10 cellular contexts compared by ENCODE assay signal in genomic region chr1:91736146-91736998, GRCh38.
DNase-seq lines count a peak whose midpoint lies in the region; ATAC-seq and TF ChIP-seq lines count a peak whose summit lies in the region.
"Had no signal": no experiment of that assay in that cellular context is flagged by ENCODE, and none has a peak within 500 bp of the region (broad histone marks: within the 10 kb centered on the region; RNA-seq: fewer than 3 reads in every experiment).

No MANE protein-coding gene starts in this region.

- H3K4me1 ChIP-seq in adipocyte (ENCODE audit: control insufficient read depth, insufficient read depth, low read length) (peaks cover 59% of the 10 kb centered on the region), heart right ventricle (peaks cover 6 to 49% (median 38%) of the 10 kb centered on the region in 9 donors), trophoblast cell (ENCODE audit: control insufficient read depth in 1 of 2, insufficient read depth in 2 of 2, low read length in 2 of 2) (peaks cover 10 to 17% of the 10 kb centered on the region in 2 experiments)

- no peak overlapping the region for H3K18ac ChIP-seq in trophoblast cell (ENCODE audit: low read length)

- TF ChIP-seq CTCF in AG04449 (IDR thresholded peaks at IDR 0.05; ENCODE audit: insufficient read depth, low read length, missing control alignments) (no peak), heart right ventricle (IDR thresholded peaks at IDR 0.05) (no peak)

- H3K27ac ChIP-seq in heart right ventricle (peak overlapping the region; percentile 51 to 73 (median 62)), trophoblast cell (ENCODE audit: low read depth, low read length) (no peak overlapping the region)

- no peak overlapping the region for H3K14ac ChIP-seq in trophoblast cell (ENCODE audit: low read length)

- H3K27me3 ChIP-seq in adipocyte (replicated peaks; ENCODE audit: control insufficient read depth, insufficient read depth, low read length) (no peaks in the 10 kb centered on the region), heart right ventricle (no peaks in the 10 kb centered on the region), trophoblast cell (ENCODE audit: insufficient read depth, low read length) (no peaks in the 10 kb centered on the region)

- no peak overlapping the region for H2BK12ac ChIP-seq in trophoblast cell (ENCODE audit: low read length)

- no peak overlapping the region for H3K23ac ChIP-seq in trophoblast cell (ENCODE audit: low read length)

- intact Hi-C loops in heart right ventricle (cut with DNase I), result loop anchor here in 1 of 10 donors (10.0 kb wide), 1 partner anchor 88 kb away; no protein-coding TSS in a partner anchor

- H2AFZ ChIP-seq in trophoblast cell (ENCODE audit: insufficient read depth, low read length, poor library complexity), result no peak overlapping the region

- peaks cover 45% of the 10 kb centered on the region for H3K36me3 ChIP-seq in adipocyte (ENCODE audit: control insufficient read depth, insufficient read depth, low read length, severe bottlenecking)
- H3K36me3 ChIP-seq in heart right ventricle, result peaks cover 0 to 24% (median 0%) of the 10 kb centered on the region in 9 donors
- no peaks in the 10 kb centered on the region for H3K36me3 ChIP-seq in trophoblast cell (ENCODE audit: control insufficient read depth in 1 of 2, insufficient read depth in 2 of 2, low read length in 2 of 2)

- no peak overlapping the region for H3K4ac ChIP-seq in trophoblast cell (ENCODE audit: low read depth, low read length)

- no peak for DNase-seq in AG04449 (ENCODE audit: low read depth, low spot score)
- peak; percentile 76 for DNase-seq in adipocyte (ENCODE audit: low read depth)
- no peak for DNase-seq in heart right ventricle
- DNase-seq in trophoblast cell, result no peak
- no peak for DNase-seq in NCI-H1105 treated with DMSO at 0.1 percent for 48 hours (lab: John Stamatoyannopoulos, UW)
- no peak for DNase-seq in NCI-H1417 (lab: John Stamatoyannopoulos, UW)
- DNase-seq in NCI-H526 (lab: John Stamatoyannopoulos, UW), result no peak
- DNase-seq: activated CD4-positive, alpha-beta T cell treated with anti-CD3 and anti-CD28 coated beads, Interleukin-2, amount 10 ng/mL, durations not matched to agents 7 days and 5 days; stimulated activated naive CD8-positive, alpha-beta T cell treated with anti-CD3 and anti-CD28 coated beads, Interleukin-15, amount 100 ng/mL, for 72 hours had no signal

- no peaks in the 10 kb centered on the region for H3K79me2 ChIP-seq in trophoblast cell (ENCODE audit: control insufficient read depth, insufficient read depth, low read length, poor library complexity)

- peak overlapping the region; percentile 33 for H3K4me3 ChIP-seq in AG04449 (ENCODE audit: low read depth, low read length)
- H3K4me3 ChIP-seq in adipocyte (ENCODE audit: low read length), result peak overlapping the region; percentile 69
- H3K4me3 ChIP-seq in heart right ventricle, result no peak overlapping the region
- H3K4me3 ChIP-seq in trophoblast cell (ENCODE audit: low read depth, low read length), result no peak overlapping the region

- CTCF ChIA-PET in AG04449 (lab: Yijun Ruan, JAX), result interaction anchor here (0.8 to 2.9 kb wide), 6 partner anchors 9 to 225 kb away, joined by 3 to 13 read pairs (median 3); no protein-coding TSS in a partner anchor

- H2AK5ac ChIP-seq in trophoblast cell (ENCODE audit: low read length), result no peak overlapping the region

- POLR2A ChIA-PET in AG04449 (lab: Yijun Ruan, JAX), result interaction anchor here (0.8 to 0.9 kb wide), 2 partner anchors 9 to 154 kb away, joined by 4 to 7 read pairs; no protein-coding TSS in a partner anchor

- 33 to 47% methylated on average over 13 of the region's 13 CpGs for WGBS in heart right ventricle, 2 donors
- no CpG with 5 or more reads among the region's 13 CpGs for WGBS in trophoblast cell (ENCODE audit: extremely low coverage, insufficient coverage, insufficient read length)

- no peak overlapping the region for H2BK120ac ChIP-seq in trophoblast cell (ENCODE audit: insufficient read depth, low read length, poor library complexity)

- no peak overlapping the region for H2BK5ac ChIP-seq in trophoblast cell (ENCODE audit: low read depth, low read length, poor library complexity)

- no peak overlapping the region for H4K8ac ChIP-seq in trophoblast cell (ENCODE audit: low read depth, low read length)

- H4K12ac ChIP-seq in trophoblast cell (ENCODE audit: low read depth, low read length), result no peak overlapping the region

- H3K4me2 ChIP-seq in trophoblast cell (ENCODE audit: low read length), result peak overlapping the region; percentile 43

- no peaks in the 10 kb centered on the region for H3K9me3 ChIP-seq in adipocyte (ENCODE audit: control insufficient read depth, low read length)
- H3K9me3 ChIP-seq in heart right ventricle, result no peaks in the 10 kb centered on the region
- no peaks in the 10 kb centered on the region for H3K9me3 ChIP-seq in trophoblast cell (ENCODE audit: insufficient read depth, low read depth, low read length)

- H3K9ac ChIP-seq in adipocyte (ENCODE audit: low read length) (peak overlapping the region; percentile 77), trophoblast cell (ENCODE audit: low read length) (no peak overlapping the region)

- no peak overlapping the region for H4K91ac ChIP-seq in trophoblast cell (ENCODE audit: low read depth, low read length)

- peaks cover 2% of the 10 kb centered on the region for H3K79me1 ChIP-seq in trophoblast cell (ENCODE audit: low read length)

- peak; percentile 19 to 78 (median 38) for ATAC-seq in heart right ventricle
- no peak for ATAC-seq in HG03097 (IDR thresholded peaks at IDR 0.05; ENCODE audit: low FRiP score, unreplicated experiment)
- ATAC-seq: stimulated activated naive CD8-positive, alpha-beta T cell treated with anti-CD3 and anti-CD28 coated beads, Interleukin-15, amount 100 ng/mL, for 72 hours had no signal

Comparison
In these comparisons a context has a peak if more than half of its experiments do, and no peak if none do; other contexts are left out.
1. H3K4me3 ChIP-seq: peak in AG04449 (single experiment) and adipocyte (single experiment); none in heart right ventricle (0 of 10) and trophoblast cell (single experiment).